Comparison of ENCODE assay signal across 1 cellular context in the genomic region with DNA sequence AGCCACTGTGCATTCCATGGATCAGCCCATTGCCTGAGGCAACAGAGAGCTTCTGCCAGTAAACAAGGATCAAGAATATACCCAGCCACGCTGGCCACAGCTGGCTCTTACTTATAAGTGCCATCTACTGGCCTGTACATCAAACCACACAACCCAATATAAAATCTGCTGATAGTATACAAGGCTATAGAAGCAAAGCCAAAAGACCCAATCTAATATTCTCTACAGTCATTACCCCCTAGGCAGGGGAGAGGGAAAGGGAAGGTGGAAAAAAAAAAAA.
TF ChIP-seq lines count a peak whose summit lies in the region.

No MANE protein-coding gene starts in this region.

TF ChIP-seq in GM23338, 12 proteins besides CTCF, POLR2A, EP300 and RAD21:
- TF ChIP-seq JUNB (IDR thresholded peaks at IDR 0.05; ENCODE audit: unreplicated experiment) (no peak), STAT1 (IDR thresholded peaks at IDR 0.05; ENCODE audit: unreplicated experiment) (no peak), CREB1 (CRISPR knock-in tag; IDR thresholded peaks at IDR 0.05; ENCODE audit: low read depth) (no peak), ZNF114 (CRISPR knock-in tag; IDR thresholded peaks at IDR 0.05) (no peak), POLR2AphosphoS5 (IDR thresholded peaks at IDR 0.05; ENCODE audit: low read depth) (no peak), ZNF331 (CRISPR knock-in tag; IDR thresholded peaks at IDR 0.05; ENCODE audit: low read depth) (no peak), EZH2phosphoT487 (IDR thresholded peaks at IDR 0.05; ENCODE audit: unreplicated experiment) (no peak), EZH2 (IDR thresholded peaks at IDR 0.05; ENCODE audit: low read depth, unreplicated experiment) (no peak), NANOG (IDR thresholded peaks at IDR 0.05; ENCODE audit: borderline replicate concordance) (no peak)
- TF ChIP-seq, protein P1, sequence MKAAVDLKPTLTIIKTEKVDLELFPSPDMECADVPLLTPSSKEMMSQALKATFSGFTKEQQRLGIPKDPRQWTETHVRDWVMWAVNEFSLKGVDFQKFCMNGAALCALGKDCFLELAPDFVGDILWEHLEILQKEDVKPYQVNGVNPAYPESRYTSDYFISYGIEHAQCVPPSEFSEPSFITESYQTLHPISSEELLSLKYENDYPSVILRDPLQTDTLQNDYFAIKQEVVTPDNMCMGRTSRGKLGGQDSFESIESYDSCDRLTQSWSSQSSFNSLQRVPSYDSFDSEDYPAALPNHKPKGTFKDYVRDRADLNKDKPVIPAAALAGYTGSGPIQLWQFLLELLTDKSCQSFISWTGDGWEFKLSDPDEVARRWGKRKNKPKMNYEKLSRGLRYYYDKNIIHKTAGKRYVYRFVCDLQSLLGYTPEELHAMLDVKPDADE (IDR thresholded peaks at IDR 0.05), result no peak
- TF ChIP-seq, protein P2, sequence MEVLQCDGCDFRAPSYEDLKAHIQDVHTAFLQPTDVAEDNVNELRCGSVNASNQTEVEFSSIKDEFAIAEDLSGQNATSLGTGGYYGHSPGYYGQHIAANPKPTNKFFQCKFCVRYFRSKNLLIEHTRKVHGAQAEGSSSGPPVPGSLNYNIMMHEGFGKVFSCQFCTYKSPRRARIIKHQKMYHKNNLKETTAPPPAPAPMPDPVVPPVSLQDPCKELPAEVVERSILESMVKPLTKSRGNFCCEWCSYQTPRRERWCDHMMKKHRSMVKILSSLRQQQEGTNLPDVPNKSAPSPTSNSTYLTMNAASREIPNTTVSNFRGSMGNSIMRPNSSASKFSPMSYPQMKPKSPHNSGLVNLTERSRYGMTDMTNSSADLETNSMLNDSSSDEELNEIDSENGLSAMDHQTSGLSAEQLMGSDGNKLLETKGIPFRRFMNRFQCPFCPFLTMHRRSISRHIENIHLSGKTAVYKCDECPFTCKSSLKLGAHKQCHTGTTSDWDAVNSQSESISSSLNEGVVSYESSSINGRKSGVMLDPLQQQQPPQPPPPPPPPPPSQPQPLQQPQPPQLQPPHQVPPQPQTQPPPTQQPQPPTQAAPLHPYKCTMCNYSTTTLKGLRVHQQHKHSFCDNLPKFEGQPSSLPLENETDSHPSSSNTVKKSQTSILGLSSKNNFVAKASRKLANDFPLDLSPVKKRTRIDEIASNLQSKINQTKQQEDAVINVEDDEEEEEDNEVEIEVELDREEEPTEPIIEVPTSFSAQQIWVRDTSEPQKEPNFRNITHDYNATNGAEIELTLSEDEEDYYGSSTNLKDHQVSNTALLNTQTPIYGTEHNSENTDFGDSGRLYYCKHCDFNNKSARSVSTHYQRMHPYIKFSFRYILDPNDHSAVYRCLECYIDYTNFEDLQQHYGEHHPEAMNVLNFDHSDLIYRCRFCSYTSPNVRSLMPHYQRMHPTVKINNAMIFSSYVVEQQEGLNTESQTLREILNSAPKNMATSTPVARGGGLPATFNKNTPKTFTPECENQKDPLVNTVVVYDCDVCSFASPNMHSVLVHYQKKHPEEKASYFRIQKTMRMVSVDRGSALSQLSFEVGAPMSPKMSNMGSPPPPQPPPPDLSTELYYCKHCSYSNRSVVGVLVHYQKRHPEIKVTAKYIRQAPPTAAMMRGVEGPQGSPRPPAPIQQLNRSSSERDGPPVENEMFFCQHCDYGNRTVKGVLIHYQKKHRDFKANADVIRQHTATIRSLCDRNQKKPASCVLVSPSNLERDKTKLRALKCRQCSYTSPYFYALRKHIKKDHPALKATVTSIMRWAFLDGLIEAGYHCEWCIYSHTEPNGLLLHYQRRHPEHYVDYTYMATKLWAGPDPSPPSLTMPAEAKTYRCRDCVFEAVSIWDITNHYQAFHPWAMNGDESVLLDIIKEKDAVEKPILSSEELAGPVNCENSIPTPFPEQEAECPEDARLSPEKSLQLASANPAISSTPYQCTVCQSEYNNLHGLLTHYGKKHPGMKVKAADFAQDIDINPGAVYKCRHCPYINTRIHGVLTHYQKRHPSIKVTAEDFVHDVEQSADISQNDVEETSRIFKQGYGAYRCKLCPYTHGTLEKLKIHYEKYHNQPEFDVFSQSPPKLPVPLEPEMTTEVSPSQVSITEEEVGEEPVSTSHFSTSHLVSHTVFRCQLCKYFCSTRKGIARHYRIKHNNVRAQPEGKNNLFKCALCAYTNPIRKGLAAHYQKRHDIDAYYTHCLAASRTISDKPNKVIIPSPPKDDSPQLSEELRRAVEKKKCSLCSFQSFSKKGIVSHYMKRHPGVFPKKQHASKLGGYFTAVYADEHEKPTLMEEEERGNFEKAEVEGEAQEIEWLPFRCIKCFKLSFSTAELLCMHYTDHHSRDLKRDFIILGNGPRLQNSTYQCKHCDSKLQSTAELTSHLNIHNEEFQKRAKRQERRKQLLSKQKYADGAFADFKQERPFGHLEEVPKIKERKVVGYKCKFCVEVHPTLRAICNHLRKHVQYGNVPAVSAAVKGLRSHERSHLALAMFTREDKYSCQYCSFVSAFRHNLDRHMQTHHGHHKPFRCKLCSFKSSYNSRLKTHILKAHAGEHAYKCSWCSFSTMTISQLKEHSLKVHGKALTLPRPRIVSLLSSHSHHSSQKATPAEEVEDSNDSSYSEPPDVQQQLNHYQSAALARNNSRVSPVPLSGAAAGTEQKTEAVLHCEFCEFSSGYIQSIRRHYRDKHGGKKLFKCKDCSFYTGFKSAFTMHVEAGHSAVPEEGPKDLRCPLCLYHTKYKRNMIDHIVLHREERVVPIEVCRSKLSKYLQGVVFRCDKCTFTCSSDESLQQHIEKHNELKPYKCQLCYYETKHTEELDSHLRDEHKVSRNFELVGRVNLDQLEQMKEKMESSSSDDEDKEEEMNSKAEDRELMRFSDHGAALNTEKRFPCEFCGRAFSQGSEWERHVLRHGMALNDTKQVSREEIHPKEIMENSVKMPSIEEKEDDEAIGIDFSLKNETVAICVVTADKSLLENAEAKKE (CRISPR knock-in tag; IDR thresholded peaks at IDR 0.05), result no peak
- TF ChIP-seq, protein P3, sequence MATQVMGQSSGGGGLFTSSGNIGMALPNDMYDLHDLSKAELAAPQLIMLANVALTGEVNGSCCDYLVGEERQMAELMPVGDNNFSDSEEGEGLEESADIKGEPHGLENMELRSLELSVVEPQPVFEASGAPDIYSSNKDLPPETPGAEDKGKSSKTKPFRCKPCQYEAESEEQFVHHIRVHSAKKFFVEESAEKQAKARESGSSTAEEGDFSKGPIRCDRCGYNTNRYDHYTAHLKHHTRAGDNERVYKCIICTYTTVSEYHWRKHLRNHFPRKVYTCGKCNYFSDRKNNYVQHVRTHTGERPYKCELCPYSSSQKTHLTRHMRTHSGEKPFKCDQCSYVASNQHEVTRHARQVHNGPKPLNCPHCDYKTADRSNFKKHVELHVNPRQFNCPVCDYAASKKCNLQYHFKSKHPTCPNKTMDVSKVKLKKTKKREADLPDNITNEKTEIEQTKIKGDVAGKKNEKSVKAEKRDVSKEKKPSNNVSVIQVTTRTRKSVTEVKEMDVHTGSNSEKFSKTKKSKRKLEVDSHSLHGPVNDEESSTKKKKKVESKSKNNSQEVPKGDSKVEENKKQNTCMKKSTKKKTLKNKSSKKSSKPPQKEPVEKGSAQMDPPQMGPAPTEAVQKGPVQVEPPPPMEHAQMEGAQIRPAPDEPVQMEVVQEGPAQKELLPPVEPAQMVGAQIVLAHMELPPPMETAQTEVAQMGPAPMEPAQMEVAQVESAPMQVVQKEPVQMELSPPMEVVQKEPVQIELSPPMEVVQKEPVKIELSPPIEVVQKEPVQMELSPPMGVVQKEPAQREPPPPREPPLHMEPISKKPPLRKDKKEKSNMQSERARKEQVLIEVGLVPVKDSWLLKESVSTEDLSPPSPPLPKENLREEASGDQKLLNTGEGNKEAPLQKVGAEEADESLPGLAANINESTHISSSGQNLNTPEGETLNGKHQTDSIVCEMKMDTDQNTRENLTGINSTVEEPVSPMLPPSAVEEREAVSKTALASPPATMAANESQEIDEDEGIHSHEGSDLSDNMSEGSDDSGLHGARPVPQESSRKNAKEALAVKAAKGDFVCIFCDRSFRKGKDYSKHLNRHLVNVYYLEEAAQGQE (IDR thresholded peaks at IDR 0.05; ENCODE audit: unreplicated experiment), result no peak
